8 cellular contexts compared by ENCODE assay signal in the genomic region with DNA sequence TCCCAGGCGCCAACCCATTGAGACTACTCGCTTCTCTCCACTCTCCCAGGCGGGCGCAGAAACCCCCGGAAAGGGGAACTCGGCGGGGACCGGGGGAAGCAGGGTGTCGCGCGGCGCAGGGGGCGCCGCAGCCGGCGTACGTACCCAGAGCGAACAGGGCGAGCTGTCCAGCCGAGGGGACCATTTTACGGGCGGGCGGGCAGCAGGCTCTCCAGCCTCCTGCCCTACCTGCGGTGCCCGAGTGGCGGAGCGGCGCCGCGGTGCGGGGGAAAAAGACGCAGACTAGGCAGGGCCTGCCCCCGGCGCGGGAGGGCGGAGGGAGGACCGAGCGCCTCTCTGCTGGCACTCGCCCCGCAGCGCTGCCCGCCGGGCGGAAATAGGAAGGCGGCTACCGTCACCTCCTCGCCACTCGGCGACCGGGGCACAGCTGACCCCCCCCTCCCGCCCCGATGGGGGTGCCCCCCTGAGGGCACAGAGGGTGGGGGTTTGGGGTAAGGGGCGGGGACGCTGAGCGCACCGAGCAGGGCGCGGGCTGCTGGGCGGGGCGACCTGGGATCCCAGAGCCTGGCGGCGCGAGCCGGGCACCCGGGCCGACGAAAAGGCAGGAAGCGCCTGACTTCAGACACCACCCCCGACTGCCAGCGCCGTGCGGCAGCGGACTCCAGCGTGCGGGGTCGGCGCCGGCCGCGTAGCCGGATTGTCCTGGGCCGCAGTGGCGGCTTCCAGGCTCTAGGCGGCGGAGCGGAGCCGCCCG. TPM values are rescaled to one million over a fixed set of nuclear protein-coding genes. Genes with fewer than 3 reads are reported as not detected.
DNase-seq lines count a peak whose midpoint lies in the region; ATAC-seq and TF ChIP-seq lines count a peak whose summit lies in the region.

A gene (minus strand): TSS at position 243 of the 754 bp plus-strand sequence. CDS start 59 bp downstream, at position 184.

- peaks cover 67% of the 10 kb centered on the region for H3K27me3 Mint-ChIP-seq in T-helper 2 cell treated with Interferon-gamma antibody and Interleukin-4, amounts not matched to agents 5 μg/mL and 100 μg/mL, for 36 hours (ENCODE audit: low read depth)

- ATAC-seq in gastrocnemius medialis (peak; percentile 62 to 65), HG02840 (IDR thresholded peaks at IDR 0.05; ENCODE audit: low FRiP score, unreplicated experiment) (no peak)

- no peaks in the 10 kb centered on the region for H3K9me3 Mint-ChIP-seq in T-helper 2 cell treated with Interferon-gamma antibody and Interleukin-4, amounts not matched to agents 5 μg/mL and 100 μg/mL, for 36 hours

- no peak within 1 kb of the TSS for H3K27ac Mint-ChIP-seq in T-helper 2 cell treated with Interferon-gamma antibody and Interleukin-4, amounts not matched to agents 5 μg/mL and 100 μg/mL, for 36 hours

- peak within 1 kb of the TSS in 1 of 4 donors; percentile 22 for H3K27ac ChIP-seq in gastrocnemius medialis

- no peaks in the 10 kb centered on the region for H3K9me3 ChIP-seq in gastrocnemius medialis

- TF ChIP-seq CTCF in gastrocnemius medialis (IDR thresholded peaks at IDR 0.05 in 4 of 5, conservative IDR thresholded peaks at IDR 0.05 in 1 of 5) = peak in 4 of 5 experiments; percentile 50 to 57 (median 54)

- no peaks in the 10 kb centered on the region for H3K36me3 Mint-ChIP-seq in T-helper 2 cell treated with Interferon-gamma antibody and Interleukin-4, amounts not matched to agents 5 μg/mL and 100 μg/mL, for 36 hours (ENCODE audit: low read depth)

- intact Hi-C loops in gastrocnemius medialis (cut with DNase I; ENCODE audit: low total_unique reads) = no loop called here

- H3K4me1 Mint-ChIP-seq in T-helper 2 cell treated with Interferon-gamma antibody and Interleukin-4, amounts not matched to agents 5 μg/mL and 100 μg/mL, for 36 hours (ENCODE audit: low read depth) = peaks cover 16% of the 10 kb centered on the region

- peak; percentile 73 for DNase-seq in EL
- DNase-seq in HCEC 1CT = peak; percentile 3
- DNase-seq in NCI-H1092 (lab: John Stamatoyannopoulos, UW) = peak; percentile 32
- peak; percentile 56 for DNase-seq in T-helper 2 cell treated with Interferon-gamma antibody and Interleukin-4, amounts not matched to agents 5 μg/mL and 100 μg/mL, for 36 hours (ENCODE audit: low spot score)
- peak; percentile 81 for DNase-seq in astrocyte of the hippocampus (ENCODE audit: low read depth, low spot score)
- peak in 1 of 2 donors; percentile 17 for DNase-seq in gastrocnemius medialis

- peaks cover 7 to 14% of the 10 kb centered on the region in 2 donors for H3K4me1 ChIP-seq in gastrocnemius medialis

- peaks cover 37 to 47% (median 39%) of the 10 kb centered on the region in 3 donors for H3K27me3 ChIP-seq in gastrocnemius medialis

- no peaks in the 10 kb centered on the region for H3K36me3 ChIP-seq in gastrocnemius medialis

- no peak for TF ChIP-seq POLR2A in gastrocnemius medialis (IDR thresholded peaks at IDR 0.05)

- in situ Hi-C loops in gastrocnemius medialis (cut with MboI; ENCODE audit: low sequenced_read_pairs in 4 of 4) = no loop called here

- H3K4me3 ChIP-seq in iPS-11a (ENCODE audit: low read depth, low read length) = peak within 1 kb of the TSS; percentile 65
- peak within 1 kb of the TSS; percentile 60 to 78 (median 67) for H3K4me3 ChIP-seq in gastrocnemius medialis

- peak within 1 kb of the TSS; percentile 79 for H3K4me3 Mint-ChIP-seq in T-helper 2 cell treated with Interferon-gamma antibody and Interleukin-4, amounts not matched to agents 5 μg/mL and 100 μg/mL, for 36 hours

RNA-seq across cellular contexts. Expression of the gene that starts here (rescaled TPM):
- under 1 TPM in 3 of 4 donors, not detected in 1; 0.05 to 0.26 (median 0.18) TPM for total RNA-seq in gastrocnemius medialis

Comparison
In these comparisons a context has a peak if more than half of its experiments do, and no peak if none do; other contexts are left out.
1. Peak in ATAC-seq and H3K4me3 ChIP-seq in gastrocnemius medialis; RNA of the gene not detected or under 1 TPM.